Comparison of ENCODE assay signal across 12 cellular contexts in the genomic region with DNA sequence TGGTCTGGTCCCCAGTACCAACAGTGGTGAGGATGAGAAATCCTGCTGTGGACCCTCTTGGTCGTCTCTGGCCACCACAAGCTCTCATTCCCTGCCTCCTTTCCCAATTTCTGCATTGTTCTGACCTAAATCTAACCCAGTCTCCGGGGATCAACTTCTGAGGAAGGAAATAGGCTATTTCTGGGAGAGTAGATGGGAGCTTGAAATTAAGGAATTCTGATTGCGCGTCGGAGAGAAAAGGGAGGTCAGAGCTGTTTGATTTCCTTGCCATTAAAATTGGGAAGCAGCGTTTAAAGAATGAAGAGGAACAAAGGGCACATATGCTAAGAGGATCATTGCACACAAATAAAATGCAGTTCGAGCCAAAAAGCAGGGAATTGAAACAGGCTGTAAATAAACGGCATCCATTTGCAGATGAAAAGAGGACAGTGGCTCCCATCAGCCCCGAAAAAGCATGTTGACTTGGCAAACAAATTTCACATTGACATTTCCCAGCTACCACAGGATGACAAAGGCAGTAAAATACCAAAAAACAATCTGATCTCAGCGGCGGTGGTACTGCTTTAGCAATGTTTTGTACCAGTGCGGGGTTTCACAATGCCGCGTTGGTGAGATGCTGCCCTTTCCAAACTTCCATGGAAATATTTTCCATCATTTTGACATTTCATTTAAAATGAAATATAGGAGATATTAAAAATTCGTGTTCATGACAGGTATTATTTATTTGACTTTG.
"Had no signal": no experiment of that assay in that cellular context is flagged by ENCODE, and none has a peak within 500 bp of the region (broad histone marks: within the 10 kb centered on the region; RNA-seq: fewer than 3 reads in every experiment).

No MANE protein-coding gene starts in this region.

- H3K9me3 Mint-ChIP-seq: activated CD4-positive, alpha-beta memory T cell treated with anti-CD3 and anti-CD28 coated beads, Interleukin-2, amount 10 ng/mL, durations not matched to agents 7 days and 5 days; activated naive CD4-positive, alpha-beta T cell treated with anti-CD3 and anti-CD28 coated beads, Interleukin-2, amount 50 U/mL, for 24 hours; activated T-cell treated with anti-CD3 and anti-CD28 coated beads, Interleukin-2, amount 50 U/mL, for 24 hours had no signal

- H3K4me1 Mint-ChIP-seq: activated CD4-positive, alpha-beta memory T cell treated with anti-CD3 and anti-CD28 coated beads, Interleukin-2, amount 10 ng/mL, durations not matched to agents 7 days and 5 days; activated naive CD4-positive, alpha-beta T cell treated with anti-CD3 and anti-CD28 coated beads, Interleukin-2, amount 50 U/mL, for 24 hours; T-cell had no signal

- ATAC-seq: psoas muscle, T-cell had no signal

- H3K36me3 Mint-ChIP-seq: activated naive CD4-positive, alpha-beta T cell treated with anti-CD3 and anti-CD28 coated beads, Interleukin-2, amount 50 U/mL, for 24 hours; T-cell had no signal

- H3K4me3 Mint-ChIP-seq: activated CD4-positive, alpha-beta memory T cell treated with anti-CD3 and anti-CD28 coated beads, Interleukin-2, amount 10 ng/mL, durations not matched to agents 7 days and 5 days; activated naive CD4-positive, alpha-beta T cell treated with anti-CD3 and anti-CD28 coated beads, Interleukin-2, amount 50 U/mL, for 24 hours; activated T-cell treated with anti-CD3 and anti-CD28 coated beads, Interleukin-2, amount 50 U/mL, for 24 hours; neural crest cell; T-cell had no signal

- DNase-seq: activated CD4-positive, alpha-beta memory T cell treated with anti-CD3 and anti-CD28 coated beads, Interleukin-2, amount 10 ng/mL, durations not matched to agents 7 days and 5 days; activated effector memory CD4-positive, alpha-beta T cell treated with anti-CD3 and anti-CD28 coated beads, Interleukin-2, amount 50 U/mL, for 16 hours; activated T-cell treated with anti-CD3 and anti-CD28 coated beads, Interleukin-2, amount 50 U/mL, for 24 hours; adrenal gland; hippocampal formation; mesendoderm; psoas muscle; stimulated activated CD4-positive, alpha-beta T cell treated with anti-CD3 and anti-CD28 coated beads, Interleukin-1b, Interleukin-23, amount 100 ng/mL, for 48 hours; T-cell; T-helper 9 cell had no signal

- H3K27ac Mint-ChIP-seq: activated CD4-positive, alpha-beta memory T cell treated with anti-CD3 and anti-CD28 coated beads, Interleukin-2, amount 10 ng/mL, durations not matched to agents 7 days and 5 days; activated naive CD4-positive, alpha-beta T cell treated with anti-CD3 and anti-CD28 coated beads, Interleukin-2, amount 50 U/mL, for 24 hours; activated T-cell treated with anti-CD3 and anti-CD28 coated beads, Interleukin-2, amount 50 U/mL, for 24 hours; T-cell had no signal
